Comparison of ENCODE assay signal across 1 cellular context in the genomic region with DNA sequence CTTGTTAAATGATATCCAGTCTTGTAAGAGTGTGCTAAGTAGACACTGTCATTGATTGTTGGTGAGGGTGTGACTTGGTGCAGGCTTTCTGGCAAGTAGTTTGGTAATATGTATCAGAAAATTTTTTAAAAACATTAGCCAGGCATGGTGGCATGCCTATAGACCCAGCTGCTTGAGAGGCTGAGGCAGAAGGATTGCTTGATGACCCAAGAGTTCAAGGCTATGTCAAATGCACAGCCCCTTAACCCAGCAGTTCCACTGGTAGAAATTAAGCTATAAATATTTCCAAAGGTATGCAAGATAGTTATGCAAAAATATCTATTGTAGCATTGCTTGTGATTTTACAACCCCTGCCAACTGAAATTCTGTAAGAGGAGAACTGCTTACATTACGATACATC.
TF ChIP-seq lines count a peak whose summit lies in the region.

No MANE protein-coding gene starts in this region.

TF ChIP-seq in IMR-90, 13 proteins besides CTCF, POLR2A, EP300 and RAD21 (continued from another document):
- TF ChIP-seq, protein P1, sequence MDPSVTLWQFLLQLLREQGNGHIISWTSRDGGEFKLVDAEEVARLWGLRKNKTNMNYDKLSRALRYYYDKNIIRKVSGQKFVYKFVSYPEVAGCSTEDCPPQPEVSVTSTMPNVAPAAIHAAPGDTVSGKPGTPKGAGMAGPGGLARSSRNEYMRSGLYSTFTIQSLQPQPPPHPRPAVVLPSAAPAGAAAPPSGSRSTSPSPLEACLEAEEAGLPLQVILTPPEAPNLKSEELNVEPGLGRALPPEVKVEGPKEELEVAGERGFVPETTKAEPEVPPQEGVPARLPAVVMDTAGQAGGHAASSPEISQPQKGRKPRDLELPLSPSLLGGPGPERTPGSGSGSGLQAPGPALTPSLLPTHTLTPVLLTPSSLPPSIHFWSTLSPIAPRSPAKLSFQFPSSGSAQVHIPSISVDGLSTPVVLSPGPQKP (IDR thresholded peaks at IDR 0.05; ENCODE audit: borderline replicate concordance, low read depth, low read length) = no peak
- TF ChIP-seq, protein P2, sequence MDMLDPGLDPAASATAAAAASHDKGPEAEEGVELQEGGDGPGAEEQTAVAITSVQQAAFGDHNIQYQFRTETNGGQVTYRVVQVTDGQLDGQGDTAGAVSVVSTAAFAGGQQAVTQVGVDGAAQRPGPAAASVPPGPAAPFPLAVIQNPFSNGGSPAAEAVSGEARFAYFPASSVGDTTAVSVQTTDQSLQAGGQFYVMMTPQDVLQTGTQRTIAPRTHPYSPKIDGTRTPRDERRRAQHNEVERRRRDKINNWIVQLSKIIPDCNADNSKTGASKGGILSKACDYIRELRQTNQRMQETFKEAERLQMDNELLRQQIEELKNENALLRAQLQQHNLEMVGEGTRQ (IDR thresholded peaks at IDR 0.05; ENCODE audit: low read depth, low read length) = no peak
- TF ChIP-seq MAZ (IDR thresholded peaks at IDR 0.05; ENCODE audit: borderline replicate concordance, low read depth, low read length) (no peak), MAFK (IDR thresholded peaks at IDR 0.05; ENCODE audit: low read depth, low read length) (no peak), NFE2L2 (IDR thresholded peaks at IDR 0.05; ENCODE audit: low read depth, low read length) (no peak), CEBPB (IDR thresholded peaks at IDR 0.05; ENCODE audit: low read depth, low read length) (no peak), RCOR1 (IDR thresholded peaks at IDR 0.05; ENCODE audit: insufficient replicate concordance, low read length) (no peak), RFX5 (IDR thresholded peaks at IDR 0.05; ENCODE audit: low read depth, low read length) (no peak)
TF ChIP-seq in IMR-90: peak in this region for 0.
